In genomic region chr16:4801051-4801961, GRCh38 we compare ENCODE assay signal across 8 cellular contexts. TPM values are rescaled to one million over a fixed set of nuclear protein-coding genes. Genes with fewer than 3 reads are reported as not detected.
DNase-seq lines count a peak whose midpoint lies in the region; ATAC-seq and TF ChIP-seq lines count a peak whose summit lies in the region.

No MANE protein-coding gene starts in this region.

- H3K4me3 Mint-ChIP-seq in mesothelial cell of epicardium: peak overlapping the region; percentile 84

- H3K27me3 ChIP-seq in heart right ventricle (no peaks in the 10 kb centered on the region), aorta (ENCODE audit: control insufficient read depth in 1 of 2, insufficient read depth in 2 of 2, low read length in 1 of 2) (no peaks in the 10 kb centered on the region)

- peaks cover 11% of the 10 kb centered on the region for H3K36me3 Mint-ChIP-seq in mesothelial cell of epicardium

- H3K4me1 ChIP-seq in heart right ventricle: peaks cover 0 to 51% (median 29%) of the 10 kb centered on the region in 9 donors
- H3K4me1 ChIP-seq in aorta (ENCODE audit: control insufficient read depth in 1 of 2, insufficient read depth in 2 of 2, low read length in 2 of 2): no peaks in the 10 kb centered on the region

- intact Hi-C loops in heart right ventricle (cut with DNase I): loop anchor here in 5 of 10 donors (5.0 to 10.0 kb wide), 4 partner anchors 34 to 156 kb away; partner anchors contain the start of genes ZNF500 (in 3 of the 5), GLYR1 (in 2 of the 5), UBN1 (in 2 of the 5) and SEC14L5 (in 1 of the 5)
- intact Hi-C loops in left cardiac atrium (cut with DNase I): no loop called here
- intact Hi-C loops in aorta (cut with DNase I): no loop called here

- H3K27ac ChIP-seq in heart right ventricle (peak overlapping the region in 9 of 10 donors; percentile 79 to 96 (median 93)), aorta (ENCODE audit: low read depth in 1 of 2, low read length in 2 of 2) (no peak overlapping the region)

- peaks cover 33% of the 10 kb centered on the region for H3K4me1 Mint-ChIP-seq in mesothelial cell of epicardium

- no peak for DNase-seq in heart right ventricle
- DNase-seq in left cardiac atrium: no peak
- DNase-seq in cardiac fibroblast (ENCODE audit: low read depth in 2 of 2): no peak
- no peak for DNase-seq in mesothelial cell of epicardium (ENCODE audit: low spot score in 2 of 2, unreplicated experiment in 2 of 2)
- DNase-seq in aorta: no peak
- no peak for DNase-seq in NCI-H2029 treated with DMSO at 0.1 percent for 48 hours (lab: John Stamatoyannopoulos, UW)

- H3K9me3 Mint-ChIP-seq in mesothelial cell of epicardium: no peaks in the 10 kb centered on the region

- H3K36me3 ChIP-seq in heart right ventricle: peaks cover 0 to 63% (median 33%) of the 10 kb centered on the region in 9 donors
- H3K36me3 ChIP-seq in aorta (ENCODE audit: control insufficient read depth in 1 of 2, insufficient read depth in 2 of 2, low read length in 1 of 2): peaks cover 0 to 2% of the 10 kb centered on the region in 2 donors

- ATAC-seq in heart right ventricle: peak in 1 of 8 donors; percentile 0
- ATAC-seq in left cardiac atrium: no peak
- no peak for ATAC-seq in HG02642 (IDR thresholded peaks at IDR 0.05; ENCODE audit: poor library complexity, unreplicated experiment)
- no peak for ATAC-seq in aorta (ENCODE audit: low FRiP score)
- no peak for ATAC-seq in GM18868 (IDR thresholded peaks at IDR 0.05; ENCODE audit: unreplicated experiment)

- H3K27me3 Mint-ChIP-seq in mesothelial cell of epicardium (ENCODE audit: low read depth): no peaks in the 10 kb centered on the region

- no peaks in the 10 kb centered on the region for H3K9me3 ChIP-seq in heart right ventricle
- H3K9me3 ChIP-seq in aorta (ENCODE audit: control insufficient read depth, low read length): no peaks in the 10 kb centered on the region

- TF ChIP-seq CTCF in heart right ventricle (IDR thresholded peaks at IDR 0.05) (no peak), cardiac fibroblast (IDR thresholded peaks at IDR 0.05; ENCODE audit: low read depth, low read length) (no peak), mesothelial cell of epicardium (IDR thresholded peaks at IDR 0.05; ENCODE audit: unreplicated experiment) (no peak)

- H3K4me3 ChIP-seq in heart right ventricle (peak overlapping the region; percentile 64 to 95 (median 84)), cardiac fibroblast (replicated peaks in 1 of 2; ENCODE audit: low read depth in 2 of 2, low read length in 2 of 2) (peak overlapping the region; percentile 67 to 78), aorta (ENCODE audit: low read length in 2 of 2) (no peak overlapping the region)

- peak overlapping the region; percentile 90 for H3K27ac Mint-ChIP-seq in mesothelial cell of epicardium

- 50 to 52% methylated on average over 29 of the region's 29 CpGs for WGBS in heart right ventricle, 2 donors
- WGBS in aorta, 2 donors: 53 to 54% methylated on average over 29 of the region's 29 CpGs

RNA-seq across cellular contexts. Expression of gene ROGDI, which starts 1.1 kb away (rescaled TPM):
- total RNA-seq in heart right ventricle (100 to 1,000 TPM in 4 of 10 donors, 10 to 100 TPM in 6; 77.6 to 123 (median 96.9) TPM), left cardiac atrium (10 to 100 TPM; 53.6 to 54.5 TPM), mesothelial cell of epicardium (53.9 to 61.8 TPM (median 55.4 TPM) in 3 replicates), aorta (10 to 100 TPM; 11.4 to 14.8 TPM)
- polyA plus RNA-seq in heart right ventricle (100 to 1,000 TPM in 1 of 2 donors, 10 to 100 TPM in 1; 44.1 to 148 TPM), aorta (10 to 100 TPM; 23.8 to 42.9 TPM)

RNA-seq across cellular contexts. Expression of gene SMIM22, which starts 6.1 kb away (rescaled TPM):
- total RNA-seq in heart right ventricle (not detected), left cardiac atrium (not detected), mesothelial cell of epicardium (not detected in 3 replicates), aorta (not detected)
- polyA plus RNA-seq in heart right ventricle (under 1 TPM in 1 of 2 donors, not detected in 1; 0.73 TPM), aorta (10 to 100 TPM in 1 of 2 donors, under 1 TPM in 1; 0.51 to 97.9 TPM)

RNA-seq across cellular contexts. Expression of gene SEPTIN12, which starts 13.2 kb away (rescaled TPM):
- total RNA-seq in heart right ventricle (1 to 10 TPM in 1 of 10 donors, not detected in 9; 1.3 TPM), left cardiac atrium (not detected), mesothelial cell of epicardium (0.42 to 1.3 TPM (median 0.44 TPM) in 3 replicates), aorta (not detected)
- polyA plus RNA-seq in heart right ventricle (not detected), aorta (not detected)

RNA-seq across cellular contexts. Expression of gene ZNF500, which starts 34.3 kb away (rescaled TPM):
- total RNA-seq in heart right ventricle (1 to 10 TPM; 4.3 to 9.9 (median 8.1) TPM), left cardiac atrium (10 to 100 TPM in 1 of 2 donors, 1 to 10 TPM in 1; 6.3 to 10.3 TPM), mesothelial cell of epicardium (25.3 to 29.8 TPM (median 25.4 TPM) in 3 replicates), aorta (10 to 100 TPM; 13.0 to 17.0 TPM)
- polyA plus RNA-seq in heart right ventricle (10 to 100 TPM in 1 of 2 donors, 1 to 10 TPM in 1; 3.8 to 10.5 TPM), aorta (10 to 100 TPM in 1 of 2 donors, 1 to 10 TPM in 1; 1.9 to 13.0 TPM)

RNA-seq across cellular contexts. Expression of gene GLYR1, which starts 45.8 kb away (rescaled TPM):
- total RNA-seq in heart right ventricle (100 to 1,000 TPM in 1 of 10 donors, 10 to 100 TPM in 9; 70.9 to 105 (median 75.1) TPM), left cardiac atrium (10 to 100 TPM; 65.2 to 78.2 TPM), mesothelial cell of epicardium (96.6 to 105 TPM (median 104 TPM) in 3 replicates), aorta (10 to 100 TPM; 70.2 to 73.2 TPM)
- polyA plus RNA-seq in heart right ventricle (10 to 100 TPM; 36.5 to 56.3 TPM), aorta (10 to 100 TPM; 33.3 to 47.7 TPM)

Comparison
In these comparisons a context has a peak if more than half of its experiments do, and no peak if none do; other contexts are left out.
1. H3K27ac ChIP-seq: peak in heart right ventricle (9 of 10); none in aorta (0 of 2).
2. H3K4me3 ChIP-seq: peak in heart right ventricle (10 of 10) and cardiac fibroblast (2 of 2); none in aorta (0 of 2).